8 cellular contexts compared by ENCODE assay signal in genomic region chr6:122399055-122399347, GRCh38. TPM values are rescaled to one million over a fixed set of nuclear protein-coding genes. Genes with fewer than 3 reads are reported as not detected.
A peak's percentile ranks its signal among the peaks of the same experiment; 100 is the strongest.
DNase-seq lines count a peak whose midpoint lies in the region; ATAC-seq and TF ChIP-seq lines count a peak whose summit lies in the region.

No MANE protein-coding gene starts in this region.

- no TSS peak for BruUV-seq in MCF 10A (replicated peaks; lab: Mats Ljungman, UMichigan)

- H3K9ac ChIP-seq in HUES64 (ENCODE audit: low read depth, low read length) (no peak overlapping the region), muscle layer of colon (ENCODE audit: low read length) (no peak overlapping the region)

- peaks cover 11% of the 10 kb centered on the region; the same call in 1 of the 2 replicates for H3K4me1 ChIP-seq in HUES64 (ENCODE audit: insufficient read depth, low read length)
- H3K4me1 ChIP-seq in muscle layer of colon (ENCODE audit: insufficient read depth, low read length): peaks cover 22% of the 10 kb centered on the region

- TF ChIP-seq CTCF in 22Rv1 (IDR thresholded peaks at IDR 0.05) (no peak), MCF 10A (IDR thresholded peaks at IDR 0.05; ENCODE audit: unreplicated experiment) (no peak)

- H3K4me1 Mint-ChIP-seq in MCF 10A (ENCODE audit: insufficient read depth, unreplicated experiment): peaks cover 18% of the 10 kb centered on the region

- DNase-seq in MCF 10A (ENCODE audit: unreplicated experiment) (no peak), NCI-H1048 (lab: John Stamatoyannopoulos, UW) (no peak), NCI-H226 (no peak)

- H3K27me3 Mint-ChIP-seq in MCF 10A (ENCODE audit: insufficient read depth, unreplicated experiment): no peaks in the 10 kb centered on the region

- H3K36me3 Mint-ChIP-seq in MCF 10A (ENCODE audit: insufficient read depth, unreplicated experiment): no peaks in the 10 kb centered on the region

- H3K4me3 ChIP-seq in HUES64 (ENCODE audit: low read length): peak overlapping the region; percentile 44
- peak overlapping the region in 1 of 2 donors; percentile 43 for H3K4me3 ChIP-seq in muscle layer of colon (ENCODE audit: low read depth in 1 of 2, low read length in 2 of 2)

- peak overlapping the region; percentile 92 for H3K4me3 Mint-ChIP-seq in MCF 10A (ENCODE audit: unreplicated experiment)

- H3K9me3 ChIP-seq in HUES64 (ENCODE audit: insufficient read depth, low read depth, low read length): no peaks in the 10 kb centered on the region
- no peaks in the 10 kb centered on the region for H3K9me3 ChIP-seq in muscle layer of colon (ENCODE audit: low read length)

- no peak overlapping the region for H3K27ac Mint-ChIP-seq in MCF 10A (ENCODE audit: low read depth, unreplicated experiment)

- intact Hi-C loops in MCF 10A (cut with micrococcal nuclease): loop anchor here (5.0 kb wide), 1 partner anchor 73 kb away; the partner anchor contains the start of gene SERINC1

- WGBS in HUES64: 6% methylated on average over 2 of the region's 2 CpGs

- H3K27me3 ChIP-seq in HUES64 (ENCODE audit: insufficient read depth, low read length) (peaks cover 61% of the 10 kb centered on the region), muscle layer of colon (ENCODE audit: control insufficient read depth in 1 of 2, insufficient read depth in 2 of 2, low read length in 2 of 2) (no peaks in the 10 kb centered on the region)

- ATAC-seq in HG03460 (IDR thresholded peaks at IDR 0.05; ENCODE audit: unreplicated experiment) (no peak), HG02938 (IDR thresholded peaks at IDR 0.05; ENCODE audit: unreplicated experiment) (no peak)

- H3K36me3 ChIP-seq in HUES64 (ENCODE audit: insufficient read depth, low read length) (no peaks in the 10 kb centered on the region), muscle layer of colon (ENCODE audit: insufficient read depth, low read length) (no peaks in the 10 kb centered on the region)

- H3K9me3 Mint-ChIP-seq in MCF 10A (ENCODE audit: unreplicated experiment): no peaks in the 10 kb centered on the region

- H3K27ac ChIP-seq in 22Rv1 (peak overlapping the region; percentile 56), HUES64 (ENCODE audit: low read depth, low read length) (no peak overlapping the region), muscle layer of colon (ENCODE audit: low read depth, low read length) (peak overlapping the region; percentile 68)

- POLR2A ChIA-PET in MCF 10A (lab: Yijun Ruan, JAX): interaction anchor here (0.7 to 1.6 kb wide), 9 partner anchors 10 to 356 kb away, joined by 3 to 22 read pairs (median 3); partner anchors contain the start of gene SERINC1

- CTCF ChIA-PET in MCF 10A (lab: Yijun Ruan, JAX): interaction anchor here (0.6 to 1.0 kb wide), 2 partner anchors 119 to 400 kb away, joined by 3 to 4 read pairs; no protein-coding TSS in a partner anchor

RNA-seq across cellular contexts. Expression of gene HSF2, which starts 0.5 kb away (rescaled TPM):
- polyA plus RNA-seq in HUES64 (2013, experiment 1 of 2): 14.7 TPM
- polyA plus RNA-seq in HUES64 (2013, experiment 2 of 2): 20.8 TPM
- 8.2 and 8.6 TPM in 2 replicates for total RNA-seq in MCF 10A (2022)
